In the genomic region with DNA sequence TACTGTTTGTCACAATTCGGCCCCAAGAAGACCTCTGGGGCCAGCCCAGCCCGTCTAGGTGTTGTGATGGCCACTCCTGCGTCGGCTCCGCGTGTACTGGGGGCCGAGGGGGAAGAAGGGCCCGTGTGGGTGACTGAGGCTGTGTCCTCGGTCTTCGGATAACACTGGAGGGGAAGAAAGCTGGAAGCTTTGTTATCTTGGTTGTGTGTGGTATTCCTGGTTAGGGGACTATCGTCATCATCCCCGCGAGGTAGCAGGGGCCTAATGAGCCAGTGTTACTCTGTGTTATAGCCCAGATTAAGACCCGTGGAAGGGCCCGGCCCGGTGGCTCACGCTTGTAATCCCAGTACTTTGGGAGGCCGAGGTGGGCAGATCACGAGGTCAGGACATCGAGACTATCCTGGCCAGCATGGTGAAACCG, we compare ENCODE assay signal across 9 cellular contexts. TPM values are rescaled to one million over a fixed set of nuclear protein-coding genes. Genes with fewer than 3 reads are reported as not detected.
A peak's percentile ranks its signal among the peaks of the same experiment; 100 is the strongest.
DNase-seq lines count a peak whose midpoint lies in the region; ATAC-seq and TF ChIP-seq lines count a peak whose summit lies in the region.
"Had no signal": no experiment of that assay in that cellular context is flagged by ENCODE, and none has a peak within 500 bp of the region (broad histone marks: within the 10 kb centered on the region; RNA-seq: fewer than 3 reads in every experiment).

No MANE protein-coding gene starts in this region.

- intact Hi-C loops in PC-3 (cut with micrococcal nuclease) = no loop called here

- no peaks in the 10 kb centered on the region for H3K27me3 Mint-ChIP-seq in CD4-positive, CD25-positive, alpha-beta regulatory T cell
- H3K27me3 Mint-ChIP-seq in nephron progenitor cell (ENCODE audit: low read depth, poor library complexity) = peaks cover 8% of the 10 kb centered on the region

- peaks cover 11 to 60% (median 34%) of the 10 kb centered on the region in 4 donors for H3K4me1 Mint-ChIP-seq in CD4-positive, CD25-positive, alpha-beta regulatory T cell
- H3K4me1 Mint-ChIP-seq in nephron progenitor cell = peaks cover 31% of the 10 kb centered on the region

- BruUV-seq in PC-3 (replicated peaks; lab: Mats Ljungman, UMichigan) = TSS peak; percentile 49

- peaks cover 10% of the 10 kb centered on the region for H3K36me3 Mint-ChIP-seq in CD4-positive, CD25-positive, alpha-beta regulatory T cell
- H3K36me3 Mint-ChIP-seq in nephron progenitor cell (ENCODE audit: low read depth) = peaks cover 40% of the 10 kb centered on the region

- DNase-seq in CD4-positive, CD25-positive, alpha-beta regulatory T cell = no peak
- DNase-seq in PC-3 = no peak
- no peak for DNase-seq in effector memory CD4-positive, alpha-beta T cell
- no peak for DNase-seq in nephron progenitor cell
- DNase-seq in NCI-H510A (lab: John Stamatoyannopoulos, UW) = no peak
- no peak for DNase-seq in stimulated activated CD4-positive, alpha-beta T cell treated with anti-CD3 and anti-CD28 coated beads, Interleukin-15, amount 100 ng/mL, for 24 hours

- H3K4me3 Mint-ChIP-seq in CD4-positive, CD25-positive, alpha-beta regulatory T cell = peak overlapping the region; percentile 84 to 98 (median 92)
- H3K4me3 Mint-ChIP-seq in nephron progenitor cell = peak overlapping the region; percentile 97

- peaks cover 29% of the 10 kb centered on the region for H3K36me3 ChIP-seq in CD4-positive, CD25-positive, alpha-beta regulatory T cell (ENCODE audit: control insufficient read depth, insufficient read depth, low read length)
- peaks cover 10% of the 10 kb centered on the region for H3K36me3 ChIP-seq in PC-3 (ENCODE audit: low read depth, low read length)
- H3K36me3 ChIP-seq in effector memory CD4-positive, alpha-beta T cell (ENCODE audit: control insufficient read depth, insufficient read depth, low read length) = peaks cover 26% of the 10 kb centered on the region

- CTCF ChIA-PET in PC-3 (lab: Charles Lee) = no interaction called here

- H3K27me3 ChIP-seq in CD4-positive, CD25-positive, alpha-beta regulatory T cell (ENCODE audit: control insufficient read depth, insufficient read depth, low read length) = no peaks in the 10 kb centered on the region
- no peaks in the 10 kb centered on the region for H3K27me3 ChIP-seq in PC-3 (ENCODE audit: low read length)
- H3K27me3 ChIP-seq in effector memory CD4-positive, alpha-beta T cell (replicated peaks; ENCODE audit: control insufficient read depth, insufficient read depth, low read length, poor library complexity, severe bottlenecking) = no peaks in the 10 kb centered on the region

- TF ChIP-seq CTCF in PC-3 (conservative IDR thresholded peaks at IDR 0.05; ENCODE audit: low read depth, low read length) = no peak
- TF ChIP-seq CTCF in nephron progenitor cell (IDR thresholded peaks at IDR 0.05) = no peak

- H3K4me3 ChIP-seq in CD4-positive, CD25-positive, alpha-beta regulatory T cell (ENCODE audit: low read depth, low read length) = peak overlapping the region; percentile 75
- H3K4me3 ChIP-seq in PC-3 (ENCODE audit: low read length) = peak overlapping the region; percentile 96
- peak overlapping the region; percentile 91 for H3K4me3 ChIP-seq in effector memory CD4-positive, alpha-beta T cell (ENCODE audit: insufficient read depth, low read depth, low read length, poor library complexity, severe bottlenecking)

- H3K9ac ChIP-seq in PC-3 (ENCODE audit: low read length) = peak overlapping the region; percentile 100

- no peaks in the 10 kb centered on the region for H4K20me1 ChIP-seq in PC-3 (ENCODE audit: low read length)

- POLR2A ChIA-PET in PC-3 (lab: Charles Lee; ENCODE audit: unreplicated experiment) = no interaction called here

- peak overlapping the region; percentile 67 for H3K27ac ChIP-seq in CD4-positive, CD25-positive, alpha-beta regulatory T cell (ENCODE audit: insufficient read depth, low read length, poor library complexity, severe bottlenecking)
- peak overlapping the region; percentile 76 for H3K27ac ChIP-seq in PC-3 (ENCODE audit: low read length)
- H3K27ac ChIP-seq in effector memory CD4-positive, alpha-beta T cell (ENCODE audit: insufficient read depth, low read length, poor library complexity, severe bottlenecking) = peak overlapping the region; percentile 75

- H3K9me3 Mint-ChIP-seq in CD4-positive, CD25-positive, alpha-beta regulatory T cell = no peaks in the 10 kb centered on the region
- no peaks in the 10 kb centered on the region for H3K9me3 Mint-ChIP-seq in nephron progenitor cell

- H3K27ac Mint-ChIP-seq in CD4-positive, CD25-positive, alpha-beta regulatory T cell = peak overlapping the region; percentile 63 to 92 (median 92)
- H3K27ac Mint-ChIP-seq in nephron progenitor cell = peak overlapping the region; percentile 97

- no peaks in the 10 kb centered on the region for H3K9me2 ChIP-seq in PC-3 (replicated peaks; ENCODE audit: low read length)

- no peaks in the 10 kb centered on the region for H3K9me3 ChIP-seq in CD4-positive, CD25-positive, alpha-beta regulatory T cell (ENCODE audit: control insufficient read depth in 2 of 2, low read length in 2 of 2)
- no peaks in the 10 kb centered on the region for H3K9me3 ChIP-seq in PC-3 (ENCODE audit: low read length)
- no peaks in the 10 kb centered on the region for H3K9me3 ChIP-seq in effector memory CD4-positive, alpha-beta T cell (ENCODE audit: control insufficient read depth, low read length)

- H3K4me2 ChIP-seq in PC-3 (ENCODE audit: low read length) = peak overlapping the region; percentile 100

- H3K4me1 ChIP-seq in CD4-positive, CD25-positive, alpha-beta regulatory T cell (ENCODE audit: control insufficient read depth, insufficient read depth, low read length, poor library complexity, severe bottlenecking) = peaks cover 50% of the 10 kb centered on the region
- H3K4me1 ChIP-seq in PC-3 (ENCODE audit: insufficient read depth, low read length) = peaks cover 25% of the 10 kb centered on the region
- H3K4me1 ChIP-seq in effector memory CD4-positive, alpha-beta T cell (ENCODE audit: control insufficient read depth, insufficient read depth, low read length, poor library complexity, severe bottlenecking) = peaks cover 27% of the 10 kb centered on the region

- H3F3A ChIP-seq in PC-3 (ENCODE audit: low read length, unreplicated experiment) = no peaks in the 10 kb centered on the region

- H3K79me2 ChIP-seq in PC-3 (ENCODE audit: low read length) = peaks cover 37% of the 10 kb centered on the region

- no peak for ATAC-seq in CD4-positive, CD25-positive, alpha-beta regulatory T cell (ENCODE audit: low read depth in 2 of 2)
- ATAC-seq in PC-3 = peak; percentile 6; the same call in 1 of the 2 replicates
- ATAC-seq in activated CD4-positive, CD25-positive, alpha-beta regulatory T cell treated with anti-CD3 and anti-CD28 coated beads, Interleukin-2, amount 50 U/mL, for 24 hours = no peak
- ATAC-seq in HG02970 (IDR thresholded peaks at IDR 0.05; ENCODE audit: low FRiP score, unreplicated experiment) = no peak

- H2AFZ ChIP-seq in PC-3 (ENCODE audit: low read length) = peak overlapping the region; percentile 57

RNA-seq across cellular contexts. Expression of gene MTG1, which starts 0.9 kb away (rescaled TPM):
- 60.8 TPM for total RNA-seq in CD4-positive, CD25-positive, alpha-beta regulatory T cell
- polyA plus RNA-seq in CD4-positive, CD25-positive, alpha-beta regulatory T cell = 10 to 100 TPM; 36.7 to 46.7 (median 37.2) TPM
- 38.8 and 39.4 TPM in 2 replicates for total RNA-seq in PC-3 (2014; rRNA removed)

RNA-seq across cellular contexts. Expression of gene PAOX, which starts 15.7 kb away (rescaled TPM):
- 6.7 TPM for total RNA-seq in CD4-positive, CD25-positive, alpha-beta regulatory T cell
- 10 to 100 TPM; 10.1 to 14.3 (median 11.2) TPM for polyA plus RNA-seq in CD4-positive, CD25-positive, alpha-beta regulatory T cell
- 3.7 and 4.1 TPM in 2 replicates for total RNA-seq in PC-3 (2014; rRNA removed)

RNA-seq across cellular contexts. Expression of gene ECHS1, which starts 21.7 kb away (rescaled TPM):
- 16.9 TPM for total RNA-seq in CD4-positive, CD25-positive, alpha-beta regulatory T cell
- 10 to 100 TPM; 76.3 to 91.7 (median 88.9) TPM for polyA plus RNA-seq in CD4-positive, CD25-positive, alpha-beta regulatory T cell
- 114 and 120 TPM in 2 replicates for total RNA-seq in PC-3 (2014; rRNA removed)

RNA-seq across cellular contexts. Expression of gene SPRN, which starts 29.6 kb away (rescaled TPM):
- not detected for total RNA-seq in CD4-positive, CD25-positive, alpha-beta regulatory T cell
- polyA plus RNA-seq in CD4-positive, CD25-positive, alpha-beta regulatory T cell = under 1 TPM; 0.10 to 0.77 (median 0.25) TPM
- not detected in 2 replicates for total RNA-seq in PC-3 (2014; rRNA removed)
- total RNA-seq: pulmonary artery endothelial cell had no signal

RNA-seq across cellular contexts. Expression of gene FUOM, which starts 37.0 kb away (rescaled TPM):
- 7.1 TPM for total RNA-seq in CD4-positive, CD25-positive, alpha-beta regulatory T cell
- polyA plus RNA-seq in CD4-positive, CD25-positive, alpha-beta regulatory T cell = 10 to 100 TPM; 12.3 to 21.9 (median 17.9) TPM
- 33.3 and 40.0 TPM in 2 replicates for total RNA-seq in PC-3 (2014; rRNA removed)
